Comparison of ENCODE assay signal across 1 cellular context in genomic region chr1:54404263-54404662, GRCh38.
TF ChIP-seq lines count a peak whose summit lies in the region.

No MANE protein-coding gene starts in this region.

TF ChIP-seq in IMR-90, 13 proteins besides CTCF, POLR2A, EP300 and RAD21 (continued from another document):
- TF ChIP-seq CHD1 (IDR thresholded peaks at IDR 0.05; ENCODE audit: low read depth, low read length): no peak
